ENCODE assay signal across 18 cellular contexts in genomic region chr12:108273217-108273616, GRCh38.
DNase-seq lines count a peak whose midpoint lies in the region; ATAC-seq, FAIRE-seq and TF ChIP-seq lines count a peak whose summit lies in the region.
"Had no signal": no experiment of that assay in that cellular context is flagged by ENCODE, and none has a peak within 500 bp of the region (broad histone marks: within the 10 kb centered on the region; RNA-seq: fewer than 3 reads in every experiment).

No MANE protein-coding gene starts in this region.

- 0% methylated on average over 2 of the region's 2 CpGs for WGBS in SK-N-SH (ENCODE audit: low lambda C conversion rate)

- no peak overlapping the region for H3K4me2 ChIP-seq in SK-N-SH
- H3K4me2 ChIP-seq: BLaER1 treated with 17β-estradiol and CSF1 and Interleukin-3, amounts not matched to agents 10 nM and 100 nM had no signal

- POLR2A ChIA-PET in SK-N-SH (lab: Yijun Ruan, JAX): interaction anchor here (1.0 kb wide), 1 partner anchor 26 kb away, joined by 3 read pairs; no protein-coding TSS in a partner anchor

- peak overlapping the region in 1 of 2 experiments; percentile 94; a peak in 2 of 4 replicates for H3K27ac ChIP-seq in SK-N-SH (ENCODE audit: low read depth in 2 of 2, low read length in 1 of 2)
- H3K27ac ChIP-seq: 22Rv1; BLaER1 treated with 17β-estradiol and CSF1 and Interleukin-3, amounts not matched to agents 10 nM and 100 nM had no signal

- no peaks in the 10 kb centered on the region for H4K20me1 ChIP-seq in SK-N-SH (ENCODE audit: insufficient read depth)
- H4K20me1 ChIP-seq: BLaER1 treated with 17β-estradiol and CSF1 and Interleukin-3, amounts not matched to agents 10 nM and 100 nM had no signal

- ATAC-seq in GM18861 (IDR thresholded peaks at IDR 0.05; ENCODE audit: unreplicated experiment) (no peak), HG03521 (IDR thresholded peaks at IDR 0.05; ENCODE audit: unreplicated experiment) (no peak)

- peaks cover 0 to 45% of the 10 kb centered on the region in 2 experiments; a peak in 3 of 4 replicates for H3K4me1 ChIP-seq in SK-N-SH (ENCODE audit: control insufficient read depth in 1 of 2, insufficient read depth in 2 of 2, low read depth in 1 of 2, low read length in 1 of 2)

- peak; percentile 13 for DNase-seq in DMS 273 (lab: John Stamatoyannopoulos, UW; ENCODE audit: unreplicated experiment)
- no peak for DNase-seq in DMS 273 treated with DMSO at 0.1 percent for 48 hours (lab: John Stamatoyannopoulos, UW)
- peak; percentile 99 to 100 for DNase-seq in NCI-H524 (lab: John Stamatoyannopoulos, UW)
- DNase-seq in SK-N-SH: peak; percentile 42
- DNase-seq in HTR-8/SVneo (ENCODE audit: insufficient read length, low spot score): no peak
- no peak for DNase-seq in stimulated activated naive CD4-positive, alpha-beta T cell (lab: John Stamatoyannopoulos, UW)
- DNase-seq: AML-193; CD4-positive, CD25-positive, alpha-beta regulatory T cell; DND-41; GDM1; HCEC 1CT; HFFc6 had no signal

- H3F3A ChIP-seq in SK-N-SH (replicated peaks; ENCODE audit: insufficient read depth): no peaks in the 10 kb centered on the region

- no peaks in the 10 kb centered on the region for H3K9me2 ChIP-seq in SK-N-SH

- H3K9ac ChIP-seq in SK-N-SH: no peak overlapping the region
- H3K9ac ChIP-seq: BLaER1 treated with 17β-estradiol and CSF1 and Interleukin-3, amounts not matched to agents 10 nM and 100 nM had no signal

- no peak for FAIRE-seq in HTR-8/SVneo (lab: Jason Lieb, UNC)
- FAIRE-seq: GM12892, H1 had no signal

- H2AFZ ChIP-seq in SK-N-SH (ENCODE audit: low read depth): no peak overlapping the region

- TF ChIP-seq EP300 in SK-N-SH (IDR thresholded peaks at IDR 0.05; ENCODE audit: borderline replicate concordance in 1 of 2, low read depth in 1 of 2, low read length in 1 of 2): peak in 1 of 2 experiments; percentile 73; a peak in 1 of 4 replicates

- peak; percentile 5; the same call in 1 of the 2 replicates for TF ChIP-seq RAD21 in SK-N-SH (IDR thresholded peaks at IDR 0.05; ENCODE audit: low read length)

- no peak for TF ChIP-seq CTCF in SK-N-SH (IDR thresholded peaks at IDR 0.05)

- H3K4me3 ChIP-seq in SK-N-SH (ENCODE audit: low read depth in 2 of 2, low read length in 1 of 2): no peak overlapping the region
- H3K4me3 ChIP-seq: BLaER1 treated with 17β-estradiol and CSF1 and Interleukin-3, amounts not matched to agents 10 nM and 100 nM had no signal

- H3K27me3 ChIP-seq in SK-N-SH (ENCODE audit: insufficient read depth): no peaks in the 10 kb centered on the region
- H3K27me3 ChIP-seq: BLaER1 treated with 17β-estradiol and CSF1 and Interleukin-3, amounts not matched to agents 10 nM and 100 nM had no signal

- no peaks in the 10 kb centered on the region for H3K9me3 ChIP-seq in SK-N-SH

- H3K79me2 ChIP-seq in SK-N-SH (ENCODE audit: insufficient read depth): no peaks in the 10 kb centered on the region

- H3K36me3 ChIP-seq in SK-N-SH (replicated peaks in 1 of 2; ENCODE audit: control insufficient read depth in 1 of 2, insufficient read depth in 2 of 2, low read length in 1 of 2): no peaks in the 10 kb centered on the region
- H3K36me3 ChIP-seq: BLaER1 treated with 17β-estradiol and CSF1 and Interleukin-3, amounts not matched to agents 10 nM and 100 nM had no signal

- CTCF ChIA-PET in SK-N-SH (lab: Yijun Ruan, JAX): interaction anchor here (0.9 to 2.0 kb wide), 6 partner anchors 9 to 239 kb away, joined by 3 to 4 read pairs (median 4); no protein-coding TSS in a partner anchor

TF ChIP-seq in SK-N-SH, 30 proteins besides CTCF, POLR2A, EP300 and RAD21:
- TF ChIP-seq FOXM1 (IDR thresholded peaks at IDR 0.05; ENCODE audit: low read depth) (no peak), RCOR1 (IDR thresholded peaks at IDR 0.05; ENCODE audit: low read length) (peak; percentile 86; the same call in 1 of the 2 replicates)

Comparison
In these comparisons a context has a peak if more than half of its experiments do, and no peak if none do; other contexts are left out.
1. DNase-seq: peak in DMS 273 (single experiment), NCI-H524 (2 of 2) and SK-N-SH (single experiment); none in DMS 273 treated with DMSO at 0.1 percent for 48 hours (single experiment), HTR-8/SVneo (single experiment) and stimulated activated naive CD4-positive, alpha-beta T cell (0 of 6).